ENCODE assay signal across 8 cellular contexts in the genomic region with DNA sequence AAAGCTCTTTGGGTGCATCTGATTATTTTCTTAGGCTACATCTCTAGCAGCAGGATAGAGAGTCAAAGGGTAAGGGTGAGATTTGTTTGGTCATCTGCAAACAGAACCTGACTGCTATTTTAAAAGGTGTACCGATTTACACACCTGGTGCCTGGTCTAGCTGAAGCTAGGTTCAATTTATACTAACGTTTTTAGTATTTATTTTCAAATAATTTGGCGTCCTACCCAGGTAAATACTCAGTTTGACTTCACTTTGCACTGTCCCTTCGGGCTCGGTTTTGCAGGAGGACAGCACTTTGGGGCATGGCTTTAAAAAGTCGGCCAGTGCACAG. TPM values are rescaled to one million over a fixed set of nuclear protein-coding genes. Genes with fewer than 3 reads are reported as not detected.
DNase-seq lines count a peak whose midpoint lies in the region; ATAC-seq and TF ChIP-seq lines count a peak whose summit lies in the region.

No MANE protein-coding gene starts in this region.

- DNase-seq in CD14-positive monocyte (ENCODE audit: low spot score), result no peak
- peak; percentile 66 for DNase-seq in LNCaP clone FGC (ENCODE audit: low read depth)
- DNase-seq in nephron progenitor cell, result no peak
- DNase-seq in NCI-H1092 treated with DMSO at 0.1 percent for 48 hours (lab: John Stamatoyannopoulos, UW), result no peak
- DNase-seq in NCI-H1694 treated with DMSO at 0.1 percent for 48 hours (lab: John Stamatoyannopoulos, UW), result no peak
- DNase-seq in NCI-H345 (lab: John Stamatoyannopoulos, UW), result no peak

- H3K36me3 Mint-ChIP-seq in CD14-positive monocyte, result peaks cover 26 to 36% of the 10 kb centered on the region in 2 donors
- H3K36me3 Mint-ChIP-seq in dendritic cell treated with granulocyte-macrophage colony-stimulating factor and Interleukin-4, amounts not matched to agents 40 ng/mL and 50 ng/mL, for 4 days (ENCODE audit: low read depth), result peaks cover 36% of the 10 kb centered on the region
- peaks cover 47% of the 10 kb centered on the region for H3K36me3 Mint-ChIP-seq in nephron progenitor cell (ENCODE audit: low read depth)

- H3K27ac Mint-ChIP-seq in CD14-positive monocyte, result peak overlapping the region; percentile 97 to 100 (median 99)
- peak overlapping the region; percentile 100 for H3K27ac Mint-ChIP-seq in dendritic cell treated with granulocyte-macrophage colony-stimulating factor and Interleukin-4, amounts not matched to agents 40 ng/mL and 50 ng/mL, for 4 days
- peak overlapping the region; percentile 100 for H3K27ac Mint-ChIP-seq in nephron progenitor cell

- H3K27me3 Mint-ChIP-seq in CD14-positive monocyte (ENCODE audit: low read depth in 3 of 3), result no peaks in the 10 kb centered on the region
- H3K27me3 Mint-ChIP-seq in dendritic cell treated with granulocyte-macrophage colony-stimulating factor and Interleukin-4, amounts not matched to agents 40 ng/mL and 50 ng/mL, for 4 days, result no peaks in the 10 kb centered on the region
- H3K27me3 Mint-ChIP-seq in nephron progenitor cell (ENCODE audit: low read depth, poor library complexity), result peaks cover 3% of the 10 kb centered on the region

- intact Hi-C loops in CD14-positive monocyte (cut with micrococcal nuclease), result loop anchor here (5.0 to 10.0 kb wide), 4 partner anchors 180 to 1972 kb away; a partner anchor contains a TSS
- intact Hi-C loops in dendritic cell treated with granulocyte-macrophage colony-stimulating factor and Interleukin-4, amounts not matched to agents 40 ng/mL and 50 ng/mL, for 4 days (cut with micrococcal nuclease), result no loop called here

- H3K4me3 Mint-ChIP-seq in CD14-positive monocyte, result peak overlapping the region; percentile 88 to 94
- peak overlapping the region; percentile 93 for H3K4me3 Mint-ChIP-seq in dendritic cell treated with granulocyte-macrophage colony-stimulating factor and Interleukin-4, amounts not matched to agents 40 ng/mL and 50 ng/mL, for 4 days
- peak overlapping the region; percentile 98 for H3K4me3 Mint-ChIP-seq in nephron progenitor cell

- H3K9me3 Mint-ChIP-seq in CD14-positive monocyte (no peaks in the 10 kb centered on the region), nephron progenitor cell (peaks cover 11% of the 10 kb centered on the region)
- no peaks in the 10 kb centered on the region for H3K9me3 Mint-ChIP-seq in dendritic cell treated with granulocyte-macrophage colony-stimulating factor and Interleukin-4, amounts not matched to agents 40 ng/mL and 50 ng/mL, for 4 days

- H3K4me3 ChIP-seq in LNCaP clone FGC (ENCODE audit: low read depth, low read length), result peak overlapping the region; percentile 82

- peaks cover 21% of the 10 kb centered on the region for H3K4me1 Mint-ChIP-seq in CD14-positive monocyte
- H3K4me1 Mint-ChIP-seq in dendritic cell treated with granulocyte-macrophage colony-stimulating factor and Interleukin-4, amounts not matched to agents 40 ng/mL and 50 ng/mL, for 4 days (ENCODE audit: low read depth), result peaks cover 28% of the 10 kb centered on the region
- peaks cover 57% of the 10 kb centered on the region for H3K4me1 Mint-ChIP-seq in nephron progenitor cell

- no peak for ATAC-seq in GM18520 (IDR thresholded peaks at IDR 0.05; ENCODE audit: unreplicated experiment)

- TF ChIP-seq CTCF in CD14-positive monocyte (IDR thresholded peaks at IDR 0.05) (no peak), LNCaP clone FGC (IDR thresholded peaks at IDR 0.05; ENCODE audit: control insufficient read depth, extremely low read depth, insufficient read depth) (no peak), nephron progenitor cell (IDR thresholded peaks at IDR 0.05) (no peak)

RNA-seq across cellular contexts. Expression of a gene that starts 0.7 kb away (rescaled TPM):
- 10 to 100 TPM; 78.6 to 86.2 TPM for polyA plus RNA-seq in CD14-positive monocyte

RNA-seq across cellular contexts. Expression of a gene that starts 0.7 kb away (rescaled TPM):
- 1 to 10 TPM; 1.6 to 2.3 TPM for polyA plus RNA-seq in CD14-positive monocyte
